Comparison of ENCODE assay signal across 29 cellular contexts in the genomic region with DNA sequence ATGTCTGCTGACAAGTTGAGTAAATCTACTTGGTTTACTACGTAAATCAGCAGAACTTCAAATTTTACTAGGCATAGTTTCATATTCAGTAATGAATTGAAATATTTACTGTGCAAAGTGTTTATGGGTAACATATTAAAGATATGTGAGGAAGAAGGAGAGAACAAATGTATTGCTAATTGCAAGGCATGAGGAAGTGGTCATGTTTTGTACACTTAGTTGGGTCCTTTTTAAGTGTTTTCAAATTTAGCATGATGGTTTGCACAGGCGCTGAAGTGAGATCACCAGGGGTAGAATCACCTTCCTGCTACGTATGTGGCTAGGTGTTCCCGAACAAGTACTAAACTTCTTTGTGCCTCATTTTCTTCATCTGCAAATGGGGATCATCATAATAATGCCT.
A peak's percentile ranks its signal among the peaks of the same experiment; 100 is the strongest.
DNase-seq lines count a peak whose midpoint lies in the region; ATAC-seq, FAIRE-seq and TF ChIP-seq lines count a peak whose summit lies in the region.
"Had no signal": no experiment of that assay in that cellular context is flagged by ENCODE, and none has a peak within 500 bp of the region (broad histone marks: within the 10 kb centered on the region; RNA-seq: fewer than 3 reads in every experiment).

No MANE protein-coding gene starts in this region.

- ATAC-seq in GM18520 (IDR thresholded peaks at IDR 0.05; ENCODE audit: unreplicated experiment), result peak; percentile 61
- ATAC-seq in GM21619 (IDR thresholded peaks at IDR 0.05; ENCODE audit: unreplicated experiment), result peak; percentile 78
- peak; percentile 80 for ATAC-seq in HG03139 (IDR thresholded peaks at IDR 0.05; ENCODE audit: unreplicated experiment)
- peak; percentile 94 for ATAC-seq in GM12878
- no peak for ATAC-seq in GM19324 (IDR thresholded peaks at IDR 0.05; ENCODE audit: low FRiP score, unreplicated experiment)
- ATAC-seq: A549, heart right ventricle, sciatic nerve, SK-N-SH treated with all-trans-retinoic acid at 6 μM for 48 hours had no signal

- no peaks in the 10 kb centered on the region for H3K27me3 ChIP-seq in GM12878 (replicated peaks in 1 of 2; ENCODE audit: control insufficient read depth in 2 of 2, insufficient read depth in 2 of 2, low read length in 1 of 2)
- no peaks in the 10 kb centered on the region for H3K27me3 ChIP-seq in CD4-positive, alpha-beta memory T cell (ENCODE audit: insufficient read depth, low read length)
- H3K27me3 ChIP-seq: ascending aorta, dorsolateral prefrontal cortex, heart right ventricle, stomach had no signal

- H3K4me3 ChIP-seq in GM12878, result no peak overlapping the region
- no peak overlapping the region for H3K4me3 ChIP-seq in CD4-positive, alpha-beta memory T cell (ENCODE audit: low read length in 2 of 2)
- H3K4me3 ChIP-seq: A549, ascending aorta, dorsolateral prefrontal cortex, heart right ventricle, left ventricle myocardium inferior, stomach had no signal

- in situ Hi-C loops in GM12878 (cut with MboI), result no loop called here

- H3K36me3 Mint-ChIP-seq in CD4-positive, alpha-beta memory T cell, result no peaks in the 10 kb centered on the region
- H3K36me3 Mint-ChIP-seq: activated naive CD8-positive, alpha-beta T cell had no signal

- 37% methylated on average over 4 of the region's 4 CpGs for WGBS in GM12878 (ENCODE audit: insufficient coverage, insufficient replicate concordance, low lambda C conversion rate, missing lambda C conversion rate)

- no TSS peak for BruUV-seq in GM12878 (replicated peaks; lab: Mats Ljungman, UMichigan)

- no peak overlapping the region for H2AFZ ChIP-seq in GM12878 (ENCODE audit: control insufficient read depth, low read depth, low read length)
- H2AFZ ChIP-seq: parathyroid adenoma had no signal

- H3K9me3 ChIP-seq in GM12878 (replicated peaks; ENCODE audit: control insufficient read depth, insufficient read depth, low read length), result no peaks in the 10 kb centered on the region
- H3K9me3 ChIP-seq in CD4-positive, alpha-beta memory T cell (ENCODE audit: control insufficient read depth in 1 of 2, low read length in 2 of 2), result no peaks in the 10 kb centered on the region
- H3K9me3 ChIP-seq: A549, ascending aorta, heart right ventricle, left ventricle myocardium inferior, stomach had no signal

- FAIRE-seq in GM12878 (lab: Jason Lieb, UNC), result no peak
- FAIRE-seq: A549 had no signal

- H3K79me2 ChIP-seq in GM12878 (ENCODE audit: control insufficient read depth, insufficient read depth, low read length), result no peaks in the 10 kb centered on the region
- H3K79me2 ChIP-seq: parathyroid adenoma had no signal

- no peak overlapping the region for H3K9ac ChIP-seq in GM12878 (ENCODE audit: control insufficient read depth, insufficient read depth, low read length)
- H3K9ac ChIP-seq: parathyroid adenoma had no signal

- POLR2A ChIA-PET in GM12878 (lab: Charles Lee), result no interaction called here
- POLR2A ChIA-PET in CD4-positive, alpha-beta memory T cell (lab: Charles Lee; ENCODE audit: partially characterized antibody), result no interaction called here

- H3K36me3 ChIP-seq in GM12878 (ENCODE audit: control insufficient read depth in 2 of 2, insufficient read depth in 2 of 2, low read length in 1 of 2), result no peaks in the 10 kb centered on the region
- H3K36me3 ChIP-seq in CD4-positive, alpha-beta memory T cell (ENCODE audit: insufficient read depth, low read length), result no peaks in the 10 kb centered on the region
- H3K36me3 ChIP-seq: ascending aorta, heart right ventricle, left ventricle myocardium inferior, stomach had no signal

- no peak for TF ChIP-seq RAD21 in GM12878 (IDR thresholded peaks at IDR 0.05; ENCODE audit: insufficient read depth, low read depth, low read length)

- H3K27ac ChIP-seq in GM12878 (ENCODE audit: control insufficient read depth, insufficient read depth), result no peak overlapping the region
- H3K27ac ChIP-seq in CD4-positive, alpha-beta memory T cell (ENCODE audit: low read depth, low read length), result no peak overlapping the region
- H3K27ac ChIP-seq: A549, ascending aorta, dorsolateral prefrontal cortex, epithelial cell of prostate, heart right ventricle, left ventricle myocardium inferior, parathyroid adenoma, stomach had no signal

- H3K4me1 ChIP-seq in GM12878 (ENCODE audit: control insufficient read depth, insufficient read depth, low read length), result no peaks in the 10 kb centered on the region
- no peaks in the 10 kb centered on the region for H3K4me1 ChIP-seq in CD4-positive, alpha-beta memory T cell (ENCODE audit: insufficient read depth, low read length)
- H3K4me1 ChIP-seq: ascending aorta, heart right ventricle, left ventricle myocardium inferior, parathyroid adenoma, stomach had no signal

- H4K20me1 ChIP-seq in GM12878 (ENCODE audit: control insufficient read depth, insufficient read depth), result no peaks in the 10 kb centered on the region

- TF ChIP-seq CTCF in GM12878 (IDR thresholded peaks at IDR 0.05 in 2 of 3, conservative IDR thresholded peaks at IDR 0.05 in 1 of 3; ENCODE audit: control insufficient read depth in 2 of 3, extremely low read depth in 1 of 3, insufficient read depth in 1 of 3, low read depth in 3 of 3, low read length in 3 of 3), result no peak

- RAD21 ChIA-PET in GM12878 (lab: Charles Lee; ENCODE audit: unreplicated experiment), result interaction anchor here (1.0 to 1.5 kb wide), 2 partner anchors 10 kb away, joined by 3 read pairs; no protein-coding TSS in a partner anchor

- H3K27me3 Mint-ChIP-seq in CD4-positive, alpha-beta memory T cell, result no peaks in the 10 kb centered on the region
- H3K27me3 Mint-ChIP-seq: activated CD4-positive, alpha-beta T cell treated with anti-CD3 and anti-CD28 coated beads, Interleukin-2, amount 10 ng/mL, durations not matched to agents 7 days and 5 days; activated naive CD8-positive, alpha-beta T cell; B cell had no signal

- no peak overlapping the region for H3K4me2 ChIP-seq in GM12878 (ENCODE audit: control insufficient read depth, insufficient read depth)
- H3K4me2 ChIP-seq: A549 had no signal

- CTCF ChIA-PET in GM12878 (lab: Yijun Ruan, JAX), result interaction anchor here (0.9 kb wide), 1 partner anchor 268 kb away, joined by 3 read pairs; no protein-coding TSS in a partner anchor
- CTCF ChIA-PET in CD4-positive, alpha-beta memory T cell (lab: Charles Lee; ENCODE audit: partially characterized antibody), result no interaction called here

- TF ChIP-seq EP300 in GM12878 (IDR thresholded peaks at IDR 0.05; ENCODE audit: borderline replicate concordance in 1 of 2, control insufficient read depth in 1 of 2, low read depth in 2 of 2, low read length in 2 of 2), result no peak

- SMC1A ChIA-PET in GM12878 (lab: Charles Lee; ENCODE audit: uncharacterized antibody, unreplicated experiment), result interaction anchor here (1.1 to 1.6 kb wide), 2 partner anchors 10 to 12 kb away, joined by 5 read pairs; no protein-coding TSS in a partner anchor

- TF ChIP-seq POLR2A in GM12878 (IDR thresholded peaks at IDR 0.05; ENCODE audit: low read depth, low read length), result no peak

- intact Hi-C loops in GM12878 (cut with micrococcal nuclease; ENCODE audit: unreplicated experiment), result no loop called here
- intact Hi-C loops in CD4-positive, alpha-beta memory T cell (cut with micrococcal nuclease), result no loop called here

- no peaks in the 10 kb centered on the region for H3K4me1 Mint-ChIP-seq in CD4-positive, alpha-beta memory T cell
- H3K4me1 Mint-ChIP-seq: activated CD4-positive, alpha-beta T cell treated with anti-CD3 and anti-CD28 coated beads, Interleukin-2, amount 10 ng/mL, durations not matched to agents 7 days and 5 days; B cell had no signal

- peaks cover 0 to 18% (median 6%) of the 10 kb centered on the region in 8 donors for H3K9me3 Mint-ChIP-seq in CD4-positive, alpha-beta memory T cell
- H3K9me3 Mint-ChIP-seq: activated CD4-positive, alpha-beta T cell treated with anti-CD3 and anti-CD28 coated beads, Interleukin-2, amount 10 ng/mL, durations not matched to agents 7 days and 5 days; activated T-helper 1 cell treated with anti-CD3 and anti-CD28 coated beads, Interleukin-12 subunit alpha, Interleukin-12 subunit beta, Interleukin-2, Interleukin-4 antibody, amounts not matched to agents 30 ng/mL and 10 ng/mL and 1 ng/mL, durations not matched to agents 14 hours and 24 hours and 36 hours; nephron had no signal

- no peak overlapping the region for H3K27ac Mint-ChIP-seq in CD4-positive, alpha-beta memory T cell
- H3K27ac Mint-ChIP-seq: activated CD4-positive, alpha-beta T cell treated with anti-CD3 and anti-CD28 coated beads, Interleukin-2, amount 10 ng/mL, durations not matched to agents 7 days and 5 days; activated naive CD8-positive, alpha-beta T cell; activated T-helper 1 cell treated with anti-CD3 and anti-CD28 coated beads, Interleukin-12 subunit alpha, Interleukin-12 subunit beta, Interleukin-2, Interleukin-4 antibody, amounts not matched to agents 30 ng/mL and 10 ng/mL and 1 ng/mL, durations not matched to agents 14 hours and 24 hours and 36 hours; B cell; nephron had no signal

- peak; percentile 4 for DNase-seq in GM12878 (ENCODE audit: low read depth, low spot score)
- DNase-seq in NCI-H1930 (lab: John Stamatoyannopoulos, UW), result no peak
- no peak for DNase-seq in NCI-H1105 (lab: John Stamatoyannopoulos, UW)
- DNase-seq in CD4-positive, alpha-beta memory T cell, result no peak
- DNase-seq: activated CD4-positive, alpha-beta T cell treated with anti-CD3 and anti-CD28 coated beads, Interleukin-2, amount 10 ng/mL, durations not matched to agents 7 days and 5 days; central memory CD4-positive, alpha-beta T cell; DMS79 treated with DMSO at 0.1 percent for 48 hours; dorsolateral prefrontal cortex; GOT3; heart right ventricle; KBM-7; left ventricle myocardium inferior; NCI-H1694; NCI-H69; stomach had no signal

- H3K4me3 Mint-ChIP-seq in CD4-positive, alpha-beta memory T cell, result no peak overlapping the region
- H3K4me3 Mint-ChIP-seq: activated CD4-positive, alpha-beta T cell treated with anti-CD3 and anti-CD28 coated beads, Interleukin-2, amount 10 ng/mL, durations not matched to agents 7 days and 5 days; activated naive CD8-positive, alpha-beta T cell; activated T-helper 1 cell treated with anti-CD3 and anti-CD28 coated beads, Interleukin-12 subunit alpha, Interleukin-12 subunit beta, Interleukin-2, Interleukin-4 antibody, amounts not matched to agents 30 ng/mL and 10 ng/mL and 1 ng/mL, durations not matched to agents 14 hours and 24 hours and 36 hours; B cell; nephron had no signal

TF ChIP-seq in GM12878, 131 proteins besides CTCF, POLR2A, EP300 and RAD21 (continues in another document):
- TF ChIP-seq CBX5 (IDR thresholded peaks at IDR 0.05; ENCODE audit: low read depth), result no peak
- TF ChIP-seq SPI1 (IDR thresholded peaks at IDR 0.05; ENCODE audit: borderline replicate concordance, insufficient read depth, low read depth, low read length), result peak; percentile 51; the same call in 1 of the 2 replicates
- TF ChIP-seq DPF2 (IDR thresholded peaks at IDR 0.05), result 0 out of 2 replicates have a peak, but pooled peaks have one; percentile 35
- TF ChIP-seq NBN (IDR thresholded peaks at IDR 0.05), result no peak
- no peak for TF ChIP-seq PAX5 (IDR thresholded peaks at IDR 0.05; ENCODE audit: borderline replicate concordance, low read depth, low read length)
- peak; percentile 89 for TF ChIP-seq MTA2 (IDR thresholded peaks at IDR 0.05; ENCODE audit: low read depth)
- peak; percentile 50; the same call in 1 of the 2 replicates for TF ChIP-seq ZNF217 (IDR thresholded peaks at IDR 0.05)
- peak; percentile 45; the same call in 1 of the 2 replicates for TF ChIP-seq ATF7 (IDR thresholded peaks at IDR 0.05; ENCODE audit: low read depth)
- TF ChIP-seq HDGF (IDR thresholded peaks at IDR 0.05), result no peak
